ENCODE assay signal across 22 cellular contexts in the genomic region with DNA sequence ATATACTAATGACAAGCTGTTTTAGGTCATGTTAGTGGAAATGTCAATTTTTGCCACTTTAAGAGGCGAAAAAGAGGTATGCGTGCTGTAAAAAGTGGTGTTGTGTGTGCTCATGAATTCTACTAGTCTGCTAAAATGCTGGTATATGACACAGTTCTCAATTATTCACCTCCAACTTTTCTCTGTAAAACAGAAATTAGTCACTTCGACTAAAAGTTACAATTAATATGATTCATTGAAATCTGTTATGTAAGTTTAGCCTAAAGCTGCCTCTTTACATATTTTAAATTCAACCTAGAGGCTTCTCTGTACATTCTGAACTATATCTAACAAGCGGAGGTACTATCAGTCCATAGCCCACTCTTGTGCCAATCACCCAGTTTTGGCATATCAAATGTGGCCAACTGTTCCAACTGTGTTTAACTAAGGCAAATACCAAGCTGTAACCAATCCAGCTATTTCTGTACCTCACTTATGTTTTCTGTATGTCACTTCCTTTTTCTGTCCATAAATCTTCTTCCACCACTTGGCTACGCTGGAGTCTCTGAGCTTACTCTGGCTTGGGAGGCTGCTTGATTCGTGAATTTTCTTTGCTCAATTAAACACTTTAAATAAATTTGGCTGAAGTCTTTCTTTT. TPM values are rescaled to one million over a fixed set of nuclear protein-coding genes. Genes with fewer than 3 reads are reported as not detected.
DNase-seq lines count a peak whose midpoint lies in the region; ATAC-seq and TF ChIP-seq lines count a peak whose summit lies in the region.
"Had no signal": no experiment of that assay in that cellular context is flagged by ENCODE, and none has a peak within 500 bp of the region (broad histone marks: within the 10 kb centered on the region; RNA-seq: fewer than 3 reads in every experiment).

No MANE protein-coding gene starts in this region.

- no TSS peak for BruUV-seq in PC-3 (replicated peaks; lab: Mats Ljungman, UMichigan)

- no peaks in the 10 kb centered on the region for H3K79me2 ChIP-seq in PC-3 (ENCODE audit: low read length)

- H3K9me3 ChIP-seq in PC-3 (ENCODE audit: low read length), result no peaks in the 10 kb centered on the region
- H3K9me3 ChIP-seq: right atrium auricular region, transverse colon had no signal

- H3K36me3 ChIP-seq in PC-3 (ENCODE audit: low read depth, low read length), result no peaks in the 10 kb centered on the region
- H3K36me3 ChIP-seq: brain microvascular endothelial cell, right atrium auricular region, transverse colon had no signal

- no peaks in the 10 kb centered on the region for H3K27me3 ChIP-seq in PC-3 (ENCODE audit: low read length)
- H3K27me3 ChIP-seq: brain microvascular endothelial cell, right atrium auricular region, transverse colon had no signal

- H3K27ac ChIP-seq in PC-3 (ENCODE audit: low read length), result no peak overlapping the region
- H3K27ac ChIP-seq: brain microvascular endothelial cell, right atrium auricular region, transverse colon had no signal

- no peak for TF ChIP-seq CTCF in PC-3 (conservative IDR thresholded peaks at IDR 0.05; ENCODE audit: low read depth, low read length)

- H2AFZ ChIP-seq in PC-3 (ENCODE audit: low read length), result no peak overlapping the region

- DNase-seq in EL, result peak; percentile 15
- DNase-seq in Kasumi-1 (lab: John Stamatoyannopoulos, UW), result peak; percentile 81 to 85
- peak; percentile 9 for DNase-seq in PC-3
- peak; percentile 19 for DNase-seq in iris pigment epithelial cell (ENCODE audit: low read depth)
- DNase-seq in glomerular visceral epithelial cell (ENCODE audit: extremely low spot score), result no peak
- DNase-seq: activated CD8-positive, alpha-beta memory T cell treated with anti-CD3 and anti-CD28 coated beads for 24 hours; activated naive CD8-positive, alpha-beta T cell treated with anti-CD3 and anti-CD28 coated beads for 36 hours; activated T-cell treated with anti-CD3 and anti-CD28 coated beads, Interleukin-2, amount 50 U/mL, for 72 hours; brain microvascular endothelial cell; CD4-positive, alpha-beta T cell; DMS53; Karpas-422; NCI-H1436; SHP77; transverse colon had no signal

- no peak overlapping the region for H3K4me2 ChIP-seq in PC-3 (ENCODE audit: low read length)

- no peaks in the 10 kb centered on the region for H4K20me1 ChIP-seq in PC-3 (ENCODE audit: low read length)

- no peak overlapping the region for H3K9ac ChIP-seq in PC-3 (ENCODE audit: low read length)

- no peak overlapping the region for H3K4me3 ChIP-seq in PC-3 (ENCODE audit: low read length)
- H3K4me3 ChIP-seq: right atrium auricular region, transverse colon had no signal

- intact Hi-C loops in PC-3 (cut with micrococcal nuclease), result no loop called here

- ATAC-seq in PC-3, result peak; percentile 49; the same call in 1 of the 2 replicates
- ATAC-seq in GM21447 (IDR thresholded peaks at IDR 0.05; ENCODE audit: unreplicated experiment), result no peak
- no peak for ATAC-seq in HG02642 (IDR thresholded peaks at IDR 0.05; ENCODE audit: poor library complexity, unreplicated experiment)
- ATAC-seq in GM18867 (IDR thresholded peaks at IDR 0.05; ENCODE audit: unreplicated experiment), result no peak
- ATAC-seq: activated CD4-positive, CD25-positive, alpha-beta regulatory T cell treated with anti-CD3 and anti-CD28 coated beads, Interleukin-2, amount 50 U/mL, for 24 hours; activated T-cell treated with anti-CD3 and anti-CD28 coated beads, Interleukin-2, amount 50 U/mL, for 72 hours; HCT116; stimulated activated memory B cell treated with anti-CD40 and anti-IgM and Interleukin-4, amounts not matched to agents 10 μg/mL and 1 μg/mL and 100 μg/mL, for 72 hours had no signal

- no peaks in the 10 kb centered on the region for H3F3A ChIP-seq in PC-3 (ENCODE audit: low read length, unreplicated experiment)

- H3K9me2 ChIP-seq in PC-3 (replicated peaks; ENCODE audit: low read length), result no peaks in the 10 kb centered on the region

- peaks cover 17% of the 10 kb centered on the region for H3K4me1 ChIP-seq in PC-3 (ENCODE audit: insufficient read depth, low read length)
- H3K4me1 ChIP-seq: right atrium auricular region had no signal

- POLR2A ChIA-PET in PC-3 (lab: Charles Lee; ENCODE audit: unreplicated experiment), result no interaction called here

- CTCF ChIA-PET in PC-3 (lab: Charles Lee), result no interaction called here

RNA-seq across cellular contexts. Expression of a gene that starts 20.8 kb away (rescaled TPM):
- total RNA-seq in PC-3 (2014; rRNA removed), result 15.7 and 19.6 TPM in 2 replicates
